9 cellular contexts compared by ENCODE assay signal in genomic region chr13:98664047-98664446, GRCh38.
DNase-seq lines count a peak whose midpoint lies in the region; ATAC-seq, FAIRE-seq and TF ChIP-seq lines count a peak whose summit lies in the region.
"Had no signal": no experiment of that assay in that cellular context is flagged by ENCODE, and none has a peak within 500 bp of the region (broad histone marks: within the 10 kb centered on the region; RNA-seq: fewer than 3 reads in every experiment).

No MANE protein-coding gene starts in this region.

- no peak overlapping the region for H2AFZ ChIP-seq in GM23338

- DNase-seq in H54 (ENCODE audit: insufficient read length, low spot score) (peak; percentile 80), dermis blood vessel endothelial cell (peak; percentile 19), NCI-H128 (lab: John Stamatoyannopoulos, UW; ENCODE audit: unreplicated experiment) (no peak), GM23338 (ENCODE audit: low spot score) (no peak), BE2C (no peak)
- peak; percentile 36 to 73 for DNase-seq in activated CD4-positive, alpha-beta T cell treated with anti-CD3 and anti-CD28 coated beads, Interleukin-2, amount 50 U/mL, for 24 hours (ENCODE audit: low read depth in 1 of 2, low spot score in 1 of 2)
- DNase-seq in stimulated activated CD4-positive, alpha-beta T cell treated with anti-CD3 and anti-CD28 coated beads, TNF-alpha, amount 100 ng/mL, for 1 hour (ENCODE audit: low read depth in 3 of 3, low spot score in 1 of 3), result peak in 2 of 3 donors; percentile 13 to 30
- DNase-seq: upper lobe of right lung had no signal

- H4K20me1 ChIP-seq in GM23338 (replicated peaks; ENCODE audit: insufficient read depth), result no peaks in the 10 kb centered on the region

- peak; percentile 97 for FAIRE-seq in H54 (lab: Jason Lieb, UNC)

- H3K36me3 Mint-ChIP-seq in GM23338 (ENCODE audit: low read depth), result peaks cover 7% of the 10 kb centered on the region; the same call in 2 of the 3 replicates

- peaks cover 4% of the 10 kb centered on the region for H3K27me3 Mint-ChIP-seq in GM23338 (ENCODE audit: insufficient read depth, low read depth, poor library complexity)

- no peak overlapping the region for H3K27ac Mint-ChIP-seq in GM23338

- no peaks in the 10 kb centered on the region for H3K79me2 ChIP-seq in GM23338 (replicated peaks; ENCODE audit: insufficient read depth)

- no peaks in the 10 kb centered on the region for H3F3A ChIP-seq in GM23338 (replicated peaks; ENCODE audit: low read depth)

- no peaks in the 10 kb centered on the region for H3K27me3 ChIP-seq in GM23338 (ENCODE audit: insufficient read depth)
- H3K27me3 ChIP-seq in BE2C, result no peaks in the 10 kb centered on the region
- H3K27me3 ChIP-seq: upper lobe of right lung had no signal

- TF ChIP-seq CTCF in GM23338 (conservative IDR thresholded peaks at IDR 0.05; ENCODE audit: low read depth in 2 of 2), result no peak
- TF ChIP-seq CTCF in BE2C (IDR thresholded peaks at IDR 0.05; ENCODE audit: low read depth, low read length), result no peak

- ATAC-seq in HG02798 (IDR thresholded peaks at IDR 0.05; ENCODE audit: poor library complexity, unreplicated experiment) (no peak), GM23338 (no peak)
- ATAC-seq: upper lobe of right lung had no signal

- H3K4me3 ChIP-seq in GM23338 (no peak overlapping the region), BE2C (ENCODE audit: low read depth, low read length) (no peak overlapping the region)
- H3K4me3 ChIP-seq: upper lobe of right lung had no signal

- no peak overlapping the region for H3K4me2 ChIP-seq in GM23338

- H3K36me3 ChIP-seq in GM23338 (ENCODE audit: insufficient read depth) (no peaks in the 10 kb centered on the region), BE2C (no peaks in the 10 kb centered on the region)
- H3K36me3 ChIP-seq: upper lobe of right lung had no signal

- no peaks in the 10 kb centered on the region for H3K9me2 ChIP-seq in GM23338 (ENCODE audit: insufficient read depth)

- peaks cover 10% of the 10 kb centered on the region for H3K9me3 Mint-ChIP-seq in GM23338

- no peak overlapping the region for H3K4me3 Mint-ChIP-seq in GM23338

- no peaks in the 10 kb centered on the region for H3K4me1 Mint-ChIP-seq in GM23338

- H3K9me3 ChIP-seq in BE2C, result no peaks in the 10 kb centered on the region
- H3K9me3 ChIP-seq: upper lobe of right lung had no signal

- H3K4me1 ChIP-seq in GM23338 (ENCODE audit: insufficient read depth) (no peaks in the 10 kb centered on the region), BE2C (peaks cover 4% of the 10 kb centered on the region)
- H3K4me1 ChIP-seq: upper lobe of right lung had no signal

- H3K27ac ChIP-seq in GM23338 (ENCODE audit: low read depth), result no peak overlapping the region
- H3K27ac ChIP-seq: upper lobe of right lung had no signal

- no peak for TF ChIP-seq POLR2A in H54 (IDR thresholded peaks at IDR 0.05; ENCODE audit: low read depth, low read length)

TF ChIP-seq in GM23338, 12 proteins besides CTCF, POLR2A, EP300 and RAD21 (continues in another document):
- TF ChIP-seq CREB1 (CRISPR knock-in tag; IDR thresholded peaks at IDR 0.05; ENCODE audit: low read depth) (no peak), STAT1 (IDR thresholded peaks at IDR 0.05; ENCODE audit: unreplicated experiment) (no peak), EZH2 (IDR thresholded peaks at IDR 0.05; ENCODE audit: low read depth, unreplicated experiment) (no peak), ETS1 (IDR thresholded peaks at IDR 0.05) (no peak), NANOG (IDR thresholded peaks at IDR 0.05; ENCODE audit: borderline replicate concordance) (no peak), ZNF331 (CRISPR knock-in tag; IDR thresholded peaks at IDR 0.05; ENCODE audit: low read depth) (no peak)
- TF ChIP-seq, protein P1, sequence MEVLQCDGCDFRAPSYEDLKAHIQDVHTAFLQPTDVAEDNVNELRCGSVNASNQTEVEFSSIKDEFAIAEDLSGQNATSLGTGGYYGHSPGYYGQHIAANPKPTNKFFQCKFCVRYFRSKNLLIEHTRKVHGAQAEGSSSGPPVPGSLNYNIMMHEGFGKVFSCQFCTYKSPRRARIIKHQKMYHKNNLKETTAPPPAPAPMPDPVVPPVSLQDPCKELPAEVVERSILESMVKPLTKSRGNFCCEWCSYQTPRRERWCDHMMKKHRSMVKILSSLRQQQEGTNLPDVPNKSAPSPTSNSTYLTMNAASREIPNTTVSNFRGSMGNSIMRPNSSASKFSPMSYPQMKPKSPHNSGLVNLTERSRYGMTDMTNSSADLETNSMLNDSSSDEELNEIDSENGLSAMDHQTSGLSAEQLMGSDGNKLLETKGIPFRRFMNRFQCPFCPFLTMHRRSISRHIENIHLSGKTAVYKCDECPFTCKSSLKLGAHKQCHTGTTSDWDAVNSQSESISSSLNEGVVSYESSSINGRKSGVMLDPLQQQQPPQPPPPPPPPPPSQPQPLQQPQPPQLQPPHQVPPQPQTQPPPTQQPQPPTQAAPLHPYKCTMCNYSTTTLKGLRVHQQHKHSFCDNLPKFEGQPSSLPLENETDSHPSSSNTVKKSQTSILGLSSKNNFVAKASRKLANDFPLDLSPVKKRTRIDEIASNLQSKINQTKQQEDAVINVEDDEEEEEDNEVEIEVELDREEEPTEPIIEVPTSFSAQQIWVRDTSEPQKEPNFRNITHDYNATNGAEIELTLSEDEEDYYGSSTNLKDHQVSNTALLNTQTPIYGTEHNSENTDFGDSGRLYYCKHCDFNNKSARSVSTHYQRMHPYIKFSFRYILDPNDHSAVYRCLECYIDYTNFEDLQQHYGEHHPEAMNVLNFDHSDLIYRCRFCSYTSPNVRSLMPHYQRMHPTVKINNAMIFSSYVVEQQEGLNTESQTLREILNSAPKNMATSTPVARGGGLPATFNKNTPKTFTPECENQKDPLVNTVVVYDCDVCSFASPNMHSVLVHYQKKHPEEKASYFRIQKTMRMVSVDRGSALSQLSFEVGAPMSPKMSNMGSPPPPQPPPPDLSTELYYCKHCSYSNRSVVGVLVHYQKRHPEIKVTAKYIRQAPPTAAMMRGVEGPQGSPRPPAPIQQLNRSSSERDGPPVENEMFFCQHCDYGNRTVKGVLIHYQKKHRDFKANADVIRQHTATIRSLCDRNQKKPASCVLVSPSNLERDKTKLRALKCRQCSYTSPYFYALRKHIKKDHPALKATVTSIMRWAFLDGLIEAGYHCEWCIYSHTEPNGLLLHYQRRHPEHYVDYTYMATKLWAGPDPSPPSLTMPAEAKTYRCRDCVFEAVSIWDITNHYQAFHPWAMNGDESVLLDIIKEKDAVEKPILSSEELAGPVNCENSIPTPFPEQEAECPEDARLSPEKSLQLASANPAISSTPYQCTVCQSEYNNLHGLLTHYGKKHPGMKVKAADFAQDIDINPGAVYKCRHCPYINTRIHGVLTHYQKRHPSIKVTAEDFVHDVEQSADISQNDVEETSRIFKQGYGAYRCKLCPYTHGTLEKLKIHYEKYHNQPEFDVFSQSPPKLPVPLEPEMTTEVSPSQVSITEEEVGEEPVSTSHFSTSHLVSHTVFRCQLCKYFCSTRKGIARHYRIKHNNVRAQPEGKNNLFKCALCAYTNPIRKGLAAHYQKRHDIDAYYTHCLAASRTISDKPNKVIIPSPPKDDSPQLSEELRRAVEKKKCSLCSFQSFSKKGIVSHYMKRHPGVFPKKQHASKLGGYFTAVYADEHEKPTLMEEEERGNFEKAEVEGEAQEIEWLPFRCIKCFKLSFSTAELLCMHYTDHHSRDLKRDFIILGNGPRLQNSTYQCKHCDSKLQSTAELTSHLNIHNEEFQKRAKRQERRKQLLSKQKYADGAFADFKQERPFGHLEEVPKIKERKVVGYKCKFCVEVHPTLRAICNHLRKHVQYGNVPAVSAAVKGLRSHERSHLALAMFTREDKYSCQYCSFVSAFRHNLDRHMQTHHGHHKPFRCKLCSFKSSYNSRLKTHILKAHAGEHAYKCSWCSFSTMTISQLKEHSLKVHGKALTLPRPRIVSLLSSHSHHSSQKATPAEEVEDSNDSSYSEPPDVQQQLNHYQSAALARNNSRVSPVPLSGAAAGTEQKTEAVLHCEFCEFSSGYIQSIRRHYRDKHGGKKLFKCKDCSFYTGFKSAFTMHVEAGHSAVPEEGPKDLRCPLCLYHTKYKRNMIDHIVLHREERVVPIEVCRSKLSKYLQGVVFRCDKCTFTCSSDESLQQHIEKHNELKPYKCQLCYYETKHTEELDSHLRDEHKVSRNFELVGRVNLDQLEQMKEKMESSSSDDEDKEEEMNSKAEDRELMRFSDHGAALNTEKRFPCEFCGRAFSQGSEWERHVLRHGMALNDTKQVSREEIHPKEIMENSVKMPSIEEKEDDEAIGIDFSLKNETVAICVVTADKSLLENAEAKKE (CRISPR knock-in tag; IDR thresholded peaks at IDR 0.05), result no peak
- TF ChIP-seq, protein P2, sequence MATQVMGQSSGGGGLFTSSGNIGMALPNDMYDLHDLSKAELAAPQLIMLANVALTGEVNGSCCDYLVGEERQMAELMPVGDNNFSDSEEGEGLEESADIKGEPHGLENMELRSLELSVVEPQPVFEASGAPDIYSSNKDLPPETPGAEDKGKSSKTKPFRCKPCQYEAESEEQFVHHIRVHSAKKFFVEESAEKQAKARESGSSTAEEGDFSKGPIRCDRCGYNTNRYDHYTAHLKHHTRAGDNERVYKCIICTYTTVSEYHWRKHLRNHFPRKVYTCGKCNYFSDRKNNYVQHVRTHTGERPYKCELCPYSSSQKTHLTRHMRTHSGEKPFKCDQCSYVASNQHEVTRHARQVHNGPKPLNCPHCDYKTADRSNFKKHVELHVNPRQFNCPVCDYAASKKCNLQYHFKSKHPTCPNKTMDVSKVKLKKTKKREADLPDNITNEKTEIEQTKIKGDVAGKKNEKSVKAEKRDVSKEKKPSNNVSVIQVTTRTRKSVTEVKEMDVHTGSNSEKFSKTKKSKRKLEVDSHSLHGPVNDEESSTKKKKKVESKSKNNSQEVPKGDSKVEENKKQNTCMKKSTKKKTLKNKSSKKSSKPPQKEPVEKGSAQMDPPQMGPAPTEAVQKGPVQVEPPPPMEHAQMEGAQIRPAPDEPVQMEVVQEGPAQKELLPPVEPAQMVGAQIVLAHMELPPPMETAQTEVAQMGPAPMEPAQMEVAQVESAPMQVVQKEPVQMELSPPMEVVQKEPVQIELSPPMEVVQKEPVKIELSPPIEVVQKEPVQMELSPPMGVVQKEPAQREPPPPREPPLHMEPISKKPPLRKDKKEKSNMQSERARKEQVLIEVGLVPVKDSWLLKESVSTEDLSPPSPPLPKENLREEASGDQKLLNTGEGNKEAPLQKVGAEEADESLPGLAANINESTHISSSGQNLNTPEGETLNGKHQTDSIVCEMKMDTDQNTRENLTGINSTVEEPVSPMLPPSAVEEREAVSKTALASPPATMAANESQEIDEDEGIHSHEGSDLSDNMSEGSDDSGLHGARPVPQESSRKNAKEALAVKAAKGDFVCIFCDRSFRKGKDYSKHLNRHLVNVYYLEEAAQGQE (IDR thresholded peaks at IDR 0.05; ENCODE audit: unreplicated experiment), result no peak

Comparison
In these comparisons a context has a peak if more than half of its experiments do, and no peak if none do; other contexts are left out.
1. DNase-seq: peak in H54 (single experiment), activated CD4-positive, alpha-beta T cell treated with anti-CD3 and anti-CD28 coated beads, Interleukin-2, amount 50 U/mL, for 24 hours (2 of 2), dermis blood vessel endothelial cell (single experiment) and stimulated activated CD4-positive, alpha-beta T cell treated with anti-CD3 and anti-CD28 coated beads, TNF-alpha, amount 100 ng/mL, for 1 hour (2 of 3); none in NCI-H128 (single experiment), GM23338 (single experiment) and BE2C (single experiment).